In genomic region chr15:80185152-80185551, GRCh38 we compare ENCODE assay signal across 34 cellular contexts.
"Had no signal": no experiment of that assay in that cellular context is flagged by ENCODE, and none has a peak within 500 bp of the region (broad histone marks: within the 10 kb centered on the region; RNA-seq: fewer than 3 reads in every experiment).

No MANE protein-coding gene starts in this region.

- DNase-seq: activated B cell treated with CpG ODN at 0.5 μM for 24 hours; activated CD4-positive, alpha-beta T cell treated with anti-CD3 and anti-CD28 coated beads for 48 hours; activated CD4-positive, alpha-beta T cell treated with anti-CD3 and anti-CD28 coated beads, Interleukin-2, amount 50 U/mL, for 1 hour; activated CD4-positive, alpha-beta T cell treated with anti-CD3 and anti-CD28 coated beads, Interleukin-2, amount 50 U/mL, for 48 hours; activated CD8-positive, alpha-beta memory T cell treated with anti-CD3 and anti-CD28 coated beads for 24 hours; activated CD8-positive, alpha-beta T cell treated with anti-CD3 and anti-CD28 coated beads for 36 hours; activated effector memory CD4-positive, alpha-beta T cell treated with Interleukin-2 at 50 U/mL for 16 hours; activated naive CD4-positive, alpha-beta T cell treated with anti-CD3 and anti-CD28 coated beads for 36 hours; activated naive CD8-positive, alpha-beta T cell treated with anti-CD3 and anti-CD28 coated beads for 36 hours; activated naive CD8-positive, alpha-beta T cell treated with anti-CD3 and anti-CD28 coated beads, Interleukin-2, amount 50 U/mL, for 24 hours; activated T-cell treated with anti-CD3 and anti-CD28 coated beads, Interleukin-2, amount 50 U/mL, for 4 hours; amygdala; aorta; body of pancreas; dermis blood vessel endothelial cell; effector CD4-positive, alpha-beta T cell; effector memory CD8-positive, alpha-beta T cell; erythroblast; foreskin keratinocyte; gastrocnemius medialis; glutamatergic neuron; T-helper 1 cell; T-helper 17 cell; T1000; WERI-Rb-1 had no signal

- H3K9me3 Mint-ChIP-seq: activated CD8-positive, alpha-beta T cell treated with anti-CD3 and anti-CD28 coated beads for 36 hours; activated naive CD4-positive, alpha-beta T cell treated with anti-CD3 and anti-CD28 coated beads for 36 hours; activated naive CD4-positive, alpha-beta T cell treated with anti-CD3 and anti-CD28 coated beads, Interleukin-2, amount 50 U/mL, for 24 hours; activated naive CD8-positive, alpha-beta T cell treated with anti-CD3 and anti-CD28 coated beads for 36 hours; activated naive CD8-positive, alpha-beta T cell treated with anti-CD3 and anti-CD28 coated beads, Interleukin-2, amount 50 U/mL, for 24 hours; activated T-cell treated with anti-CD3 and anti-CD28 coated beads, Interleukin-2, amount 50 U/mL, for 4 hours; activated T-helper 17 cell treated with anti-CD3 and anti-CD28 coated beads, Interleukin-2, amount 50 U/mL, for 72 hours; central memory CD8-positive, alpha-beta T cell; effector memory CD8-positive, alpha-beta T cell; T-helper 2 cell treated with Interferon-gamma antibody and Interleukin-4, amounts not matched to agents 5 μg/mL and 100 μg/mL, for 36 hours had no signal

- H3K4me1 Mint-ChIP-seq: activated B cell treated with CpG ODN at 0.5 μM for 24 hours; activated naive CD4-positive, alpha-beta T cell treated with anti-CD3 and anti-CD28 coated beads, Interleukin-2, amount 50 U/mL, for 24 hours; activated naive CD8-positive, alpha-beta T cell treated with anti-CD3 and anti-CD28 coated beads for 36 hours; activated naive CD8-positive, alpha-beta T cell treated with anti-CD3 and anti-CD28 coated beads, Interleukin-2, amount 50 U/mL, for 24 hours; central memory CD8-positive, alpha-beta T cell had no signal

- H3K4me1 ChIP-seq: body of pancreas, esophagus muscularis mucosa, foreskin keratinocyte had no signal

- H3K27me3 ChIP-seq: adrenal gland, body of pancreas, cardiac muscle cell, esophagus muscularis mucosa, foreskin keratinocyte, gastrocnemius medialis had no signal

- H3K9me3 ChIP-seq: adrenal gland, body of pancreas, esophagus muscularis mucosa, gastrocnemius medialis had no signal

- H3K27me3 Mint-ChIP-seq: activated B cell treated with CpG ODN at 0.5 μM for 24 hours; activated CD8-positive, alpha-beta T cell treated with anti-CD3 and anti-CD28 coated beads for 36 hours; activated naive CD4-positive, alpha-beta T cell treated with anti-CD3 and anti-CD28 coated beads, Interleukin-2, amount 50 U/mL, for 24 hours; activated naive CD8-positive, alpha-beta T cell treated with anti-CD3 and anti-CD28 coated beads for 36 hours; activated naive CD8-positive, alpha-beta T cell treated with anti-CD3 and anti-CD28 coated beads, Interleukin-2, amount 50 U/mL, for 24 hours; activated T-helper 17 cell treated with anti-CD3 and anti-CD28 coated beads, Interleukin-2, amount 50 U/mL, for 72 hours; central memory CD8-positive, alpha-beta T cell; effector memory CD8-positive, alpha-beta T cell; T-helper 17 cell had no signal

- H3K36me3 ChIP-seq: WERI-Rb-1 had no signal

- H3K4me3 Mint-ChIP-seq: activated B cell treated with CpG ODN at 0.5 μM for 24 hours; activated CD8-positive, alpha-beta T cell treated with anti-CD3 and anti-CD28 coated beads for 36 hours; activated naive CD4-positive, alpha-beta T cell treated with anti-CD3 and anti-CD28 coated beads for 36 hours; activated naive CD4-positive, alpha-beta T cell treated with anti-CD3 and anti-CD28 coated beads, Interleukin-2, amount 50 U/mL, for 24 hours; activated naive CD8-positive, alpha-beta T cell treated with anti-CD3 and anti-CD28 coated beads for 36 hours; activated naive CD8-positive, alpha-beta T cell treated with anti-CD3 and anti-CD28 coated beads, Interleukin-2, amount 50 U/mL, for 24 hours; activated T-cell treated with anti-CD3 and anti-CD28 coated beads, Interleukin-2, amount 50 U/mL, for 4 hours; activated T-helper 17 cell treated with anti-CD3 and anti-CD28 coated beads, Interleukin-2, amount 50 U/mL, for 72 hours; central memory CD8-positive, alpha-beta T cell; effector memory CD8-positive, alpha-beta T cell; T-helper 17 cell; T-helper 2 cell treated with Interferon-gamma antibody and Interleukin-4, amounts not matched to agents 5 μg/mL and 100 μg/mL, for 36 hours had no signal

- H3K27ac Mint-ChIP-seq: activated B cell treated with CpG ODN at 0.5 μM for 24 hours; activated CD8-positive, alpha-beta T cell treated with anti-CD3 and anti-CD28 coated beads for 36 hours; activated naive CD4-positive, alpha-beta T cell treated with anti-CD3 and anti-CD28 coated beads for 36 hours; activated naive CD4-positive, alpha-beta T cell treated with anti-CD3 and anti-CD28 coated beads, Interleukin-2, amount 50 U/mL, for 24 hours; activated naive CD8-positive, alpha-beta T cell treated with anti-CD3 and anti-CD28 coated beads for 36 hours; activated naive CD8-positive, alpha-beta T cell treated with anti-CD3 and anti-CD28 coated beads, Interleukin-2, amount 50 U/mL, for 24 hours; activated T-helper 17 cell treated with anti-CD3 and anti-CD28 coated beads, Interleukin-2, amount 50 U/mL, for 72 hours; T-helper 17 cell; T-helper 2 cell treated with Interferon-gamma antibody and Interleukin-4, amounts not matched to agents 5 μg/mL and 100 μg/mL, for 36 hours had no signal

- H3K4me3 ChIP-seq: adrenal gland, body of pancreas, cardiac muscle cell, coronary artery, esophagus muscularis mucosa, gastrocnemius medialis had no signal

- ATAC-seq: activated CD4-positive, CD25-positive, alpha-beta regulatory T cell treated with anti-CD3 and anti-CD28 coated beads, Interleukin-2, amount 50 U/mL, for 24 hours; activated CD8-positive, alpha-beta T cell treated with anti-CD3 and anti-CD28 coated beads for 36 hours; activated naive CD8-positive, alpha-beta T cell treated with anti-CD3 and anti-CD28 coated beads, Interleukin-2, amount 50 U/mL, for 24 hours; activated T-cell treated with anti-CD3 and anti-CD28 coated beads, Interleukin-2, amount 50 U/mL, for 4 hours; activated T-helper 17 cell treated with anti-CD3 and anti-CD28 coated beads, Interleukin-2, amount 50 U/mL, for 72 hours; body of pancreas; effector memory CD8-positive, alpha-beta T cell; foreskin keratinocyte; gastrocnemius medialis; T-helper 17 cell had no signal

- H3K27ac ChIP-seq: adrenal gland, body of pancreas, cardiac muscle cell, coronary artery, esophagus muscularis mucosa, foreskin keratinocyte, gastrocnemius medialis, WERI-Rb-1 had no signal
